1 cellular context compared by ENCODE assay signal in the genomic region with DNA sequence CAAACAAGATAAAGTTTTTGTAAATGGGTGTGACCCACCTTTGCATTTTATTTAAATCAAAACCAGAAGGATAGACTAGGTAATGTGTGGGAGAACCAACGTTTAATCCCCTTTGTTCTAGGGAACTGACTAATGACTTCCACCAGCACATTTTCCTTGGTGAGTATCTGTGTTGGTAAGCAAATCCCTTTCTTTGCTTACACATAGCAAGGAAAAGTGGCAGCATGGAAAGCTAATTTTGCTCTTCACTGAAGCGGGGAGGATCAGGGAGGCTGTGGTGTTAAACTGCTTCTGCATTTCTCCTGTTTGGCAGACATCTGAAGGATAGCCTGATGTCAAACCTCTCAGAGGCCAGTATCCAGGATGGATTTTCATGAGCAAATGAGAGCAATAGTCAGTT.
TF ChIP-seq lines count a peak whose summit lies in the region.

No MANE protein-coding gene starts in this region.

TF ChIP-seq in GM23338, 12 proteins besides CTCF, POLR2A, EP300 and RAD21 (continued from another document):
- TF ChIP-seq, protein P1, sequence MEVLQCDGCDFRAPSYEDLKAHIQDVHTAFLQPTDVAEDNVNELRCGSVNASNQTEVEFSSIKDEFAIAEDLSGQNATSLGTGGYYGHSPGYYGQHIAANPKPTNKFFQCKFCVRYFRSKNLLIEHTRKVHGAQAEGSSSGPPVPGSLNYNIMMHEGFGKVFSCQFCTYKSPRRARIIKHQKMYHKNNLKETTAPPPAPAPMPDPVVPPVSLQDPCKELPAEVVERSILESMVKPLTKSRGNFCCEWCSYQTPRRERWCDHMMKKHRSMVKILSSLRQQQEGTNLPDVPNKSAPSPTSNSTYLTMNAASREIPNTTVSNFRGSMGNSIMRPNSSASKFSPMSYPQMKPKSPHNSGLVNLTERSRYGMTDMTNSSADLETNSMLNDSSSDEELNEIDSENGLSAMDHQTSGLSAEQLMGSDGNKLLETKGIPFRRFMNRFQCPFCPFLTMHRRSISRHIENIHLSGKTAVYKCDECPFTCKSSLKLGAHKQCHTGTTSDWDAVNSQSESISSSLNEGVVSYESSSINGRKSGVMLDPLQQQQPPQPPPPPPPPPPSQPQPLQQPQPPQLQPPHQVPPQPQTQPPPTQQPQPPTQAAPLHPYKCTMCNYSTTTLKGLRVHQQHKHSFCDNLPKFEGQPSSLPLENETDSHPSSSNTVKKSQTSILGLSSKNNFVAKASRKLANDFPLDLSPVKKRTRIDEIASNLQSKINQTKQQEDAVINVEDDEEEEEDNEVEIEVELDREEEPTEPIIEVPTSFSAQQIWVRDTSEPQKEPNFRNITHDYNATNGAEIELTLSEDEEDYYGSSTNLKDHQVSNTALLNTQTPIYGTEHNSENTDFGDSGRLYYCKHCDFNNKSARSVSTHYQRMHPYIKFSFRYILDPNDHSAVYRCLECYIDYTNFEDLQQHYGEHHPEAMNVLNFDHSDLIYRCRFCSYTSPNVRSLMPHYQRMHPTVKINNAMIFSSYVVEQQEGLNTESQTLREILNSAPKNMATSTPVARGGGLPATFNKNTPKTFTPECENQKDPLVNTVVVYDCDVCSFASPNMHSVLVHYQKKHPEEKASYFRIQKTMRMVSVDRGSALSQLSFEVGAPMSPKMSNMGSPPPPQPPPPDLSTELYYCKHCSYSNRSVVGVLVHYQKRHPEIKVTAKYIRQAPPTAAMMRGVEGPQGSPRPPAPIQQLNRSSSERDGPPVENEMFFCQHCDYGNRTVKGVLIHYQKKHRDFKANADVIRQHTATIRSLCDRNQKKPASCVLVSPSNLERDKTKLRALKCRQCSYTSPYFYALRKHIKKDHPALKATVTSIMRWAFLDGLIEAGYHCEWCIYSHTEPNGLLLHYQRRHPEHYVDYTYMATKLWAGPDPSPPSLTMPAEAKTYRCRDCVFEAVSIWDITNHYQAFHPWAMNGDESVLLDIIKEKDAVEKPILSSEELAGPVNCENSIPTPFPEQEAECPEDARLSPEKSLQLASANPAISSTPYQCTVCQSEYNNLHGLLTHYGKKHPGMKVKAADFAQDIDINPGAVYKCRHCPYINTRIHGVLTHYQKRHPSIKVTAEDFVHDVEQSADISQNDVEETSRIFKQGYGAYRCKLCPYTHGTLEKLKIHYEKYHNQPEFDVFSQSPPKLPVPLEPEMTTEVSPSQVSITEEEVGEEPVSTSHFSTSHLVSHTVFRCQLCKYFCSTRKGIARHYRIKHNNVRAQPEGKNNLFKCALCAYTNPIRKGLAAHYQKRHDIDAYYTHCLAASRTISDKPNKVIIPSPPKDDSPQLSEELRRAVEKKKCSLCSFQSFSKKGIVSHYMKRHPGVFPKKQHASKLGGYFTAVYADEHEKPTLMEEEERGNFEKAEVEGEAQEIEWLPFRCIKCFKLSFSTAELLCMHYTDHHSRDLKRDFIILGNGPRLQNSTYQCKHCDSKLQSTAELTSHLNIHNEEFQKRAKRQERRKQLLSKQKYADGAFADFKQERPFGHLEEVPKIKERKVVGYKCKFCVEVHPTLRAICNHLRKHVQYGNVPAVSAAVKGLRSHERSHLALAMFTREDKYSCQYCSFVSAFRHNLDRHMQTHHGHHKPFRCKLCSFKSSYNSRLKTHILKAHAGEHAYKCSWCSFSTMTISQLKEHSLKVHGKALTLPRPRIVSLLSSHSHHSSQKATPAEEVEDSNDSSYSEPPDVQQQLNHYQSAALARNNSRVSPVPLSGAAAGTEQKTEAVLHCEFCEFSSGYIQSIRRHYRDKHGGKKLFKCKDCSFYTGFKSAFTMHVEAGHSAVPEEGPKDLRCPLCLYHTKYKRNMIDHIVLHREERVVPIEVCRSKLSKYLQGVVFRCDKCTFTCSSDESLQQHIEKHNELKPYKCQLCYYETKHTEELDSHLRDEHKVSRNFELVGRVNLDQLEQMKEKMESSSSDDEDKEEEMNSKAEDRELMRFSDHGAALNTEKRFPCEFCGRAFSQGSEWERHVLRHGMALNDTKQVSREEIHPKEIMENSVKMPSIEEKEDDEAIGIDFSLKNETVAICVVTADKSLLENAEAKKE (CRISPR knock-in tag; IDR thresholded peaks at IDR 0.05), result no peak
- TF ChIP-seq EZH2phosphoT487 (IDR thresholded peaks at IDR 0.05; ENCODE audit: unreplicated experiment) (no peak), ZNF114 (CRISPR knock-in tag; IDR thresholded peaks at IDR 0.05) (no peak), EZH2 (IDR thresholded peaks at IDR 0.05; ENCODE audit: low read depth, unreplicated experiment) (no peak)
